19 cellular contexts compared by ENCODE assay signal in genomic region chr1:153795934-153796785, GRCh38. TPM values are rescaled to one million over a fixed set of nuclear protein-coding genes. Genes with fewer than 3 reads are reported as not detected.
A peak's percentile ranks its signal among the peaks of the same experiment; 100 is the strongest.
DNase-seq lines count a peak whose midpoint lies in the region; ATAC-seq, FAIRE-seq and TF ChIP-seq lines count a peak whose summit lies in the region.
"Had no signal": no experiment of that assay in that cellular context is flagged by ENCODE, and none has a peak within 500 bp of the region (broad histone marks: within the 10 kb centered on the region; RNA-seq: fewer than 3 reads in every experiment).

No MANE protein-coding gene starts in this region.

- TF ChIP-seq POLR2A in IMR-90 (IDR thresholded peaks at IDR 0.05; ENCODE audit: low read depth, low read length) (no peak), H1 (IDR thresholded peaks at IDR 0.05; ENCODE audit: control extremely low read depth in 1 of 2, low read depth in 2 of 2, low read length in 2 of 2) (no peak)

- H2AFZ ChIP-seq in IMR-90 (replicated peaks; ENCODE audit: low read length, poor library complexity) (no peak overlapping the region), H1 (ENCODE audit: low read length) (no peak overlapping the region), neuronal stem cell (ENCODE audit: low read length) (no peak overlapping the region)

- H3K9me3 Mint-ChIP-seq in activated CD4-positive, alpha-beta T cell treated with anti-CD3 and anti-CD28 coated beads for 36 hours (ENCODE audit: low read depth), result no peaks in the 10 kb centered on the region
- H3K9me3 Mint-ChIP-seq: activated B cell treated with CpG ODN at 0.5 μM for 24 hours; activated T-helper 2 cell treated with anti-CD3 and anti-CD28 coated beads, Interferon-gamma antibody, Interleukin-2, Interleukin-4, amounts not matched to agents 10 μg/mL and 5 μg/mL and 100 μg/mL, durations not matched to agents 14 hours and 24 hours and 36 hours; T-helper 2 cell treated with Interferon-gamma antibody and Interleukin-4, amounts not matched to agents 5 μg/mL and 100 μg/mL, for 36 hours had no signal

- H3K56ac ChIP-seq in IMR-90 (ENCODE audit: extremely low read depth, insufficient read depth, low read length), result no peak overlapping the region
- H3K56ac ChIP-seq in H1 (replicated peaks; ENCODE audit: insufficient read length, low read depth, low read length), result no peak overlapping the region

- intact Hi-C loops in activated CD4-positive, alpha-beta T cell treated with anti-CD3 and anti-CD28 coated beads for 36 hours (cut with DNase I, micrococcal nuclease), result loop anchor here (2.0 kb wide), 1 partner anchor 127 kb away; the partner anchor contains the start of gene GATAD2B (in 2 of the 2)
- intact Hi-C loops in IMR-90 (cut with micrococcal nuclease), result loop anchor here (10.0 kb wide), 1 partner anchor 129 kb away; the partner anchor contains the start of gene GATAD2B

- H3K4me2 ChIP-seq in IMR-90 (ENCODE audit: low read depth, low read length) (no peak overlapping the region), H1 (ENCODE audit: insufficient read depth in 1 of 2, low read depth in 2 of 2, low read length in 2 of 2) (no peak overlapping the region), neuronal stem cell (ENCODE audit: insufficient read depth, low read length, poor library complexity, severe bottlenecking) (no peak overlapping the region)

- H2AK5ac ChIP-seq in IMR-90 (ENCODE audit: low read depth, low read length), result peak overlapping the region; percentile 43; the same call in 1 of the 2 replicates
- H2AK5ac ChIP-seq in H1 (ENCODE audit: low read depth, low read length), result peak overlapping the region; percentile 4; the same call in 1 of the 2 replicates
- peak overlapping the region; percentile 100 for H2AK5ac ChIP-seq in neuronal stem cell (ENCODE audit: low read depth, low read length)

- H3K23ac ChIP-seq in IMR-90 (ENCODE audit: low read depth, low read length), result no peak overlapping the region
- H3K23ac ChIP-seq in H1 (ENCODE audit: insufficient read length), result no peak overlapping the region
- peak overlapping the region; percentile 83 for H3K23ac ChIP-seq in neuronal stem cell (ENCODE audit: low read depth, low read length, poor library complexity)

- H3K4me3 ChIP-seq in IMR-90 (ENCODE audit: insufficient read depth, low read depth, low read length), result no peak overlapping the region
- H3K4me3 ChIP-seq in H1 (ENCODE audit: extremely low read depth in 1 of 4, insufficient read depth in 2 of 4, low read depth in 3 of 4, low read length in 4 of 4), result no peak overlapping the region
- H3K4me3 ChIP-seq in neuronal stem cell (ENCODE audit: low read length in 2 of 2), result no peak overlapping the region
- H3K4me3 ChIP-seq: SK-N-MC, uterus had no signal

- H3K9me3 ChIP-seq in IMR-90 (ENCODE audit: control insufficient read depth, insufficient read depth, low read length) (no peaks in the 10 kb centered on the region), H1 (ENCODE audit: insufficient read depth in 2 of 2, low read depth in 1 of 2, low read length in 1 of 2) (no peaks in the 10 kb centered on the region), neuronal stem cell (replicated peaks in 1 of 2; ENCODE audit: control insufficient read depth in 2 of 2, insufficient read depth in 1 of 2, low read depth in 1 of 2, low read length in 2 of 2) (peaks cover 0 to 3% of the 10 kb centered on the region in 2 donors)
- H3K9me3 ChIP-seq: Caco-2, uterus had no signal

- H3K36me3 Mint-ChIP-seq in activated CD4-positive, alpha-beta T cell treated with anti-CD3 and anti-CD28 coated beads for 36 hours (ENCODE audit: low read depth), result no peaks in the 10 kb centered on the region

- H3K9ac ChIP-seq in IMR-90 (ENCODE audit: low read depth, low read length), result no peak overlapping the region
- no peak overlapping the region for H3K9ac ChIP-seq in H1 (replicated peaks in 1 of 4; ENCODE audit: extremely low read depth in 1 of 4, low read depth in 3 of 4, low read length in 3 of 4)
- peak overlapping the region; percentile 87 for H3K9ac ChIP-seq in neuronal stem cell (ENCODE audit: low read depth, low read length, poor library complexity)

- H2BK5ac ChIP-seq in IMR-90 (ENCODE audit: low read depth, low read length, poor library complexity, severe bottlenecking) (no peak overlapping the region), H1 (ENCODE audit: low read depth, low read length) (no peak overlapping the region), neuronal stem cell (ENCODE audit: low read length) (peak overlapping the region; percentile 26)

- H3K27ac Mint-ChIP-seq in activated CD4-positive, alpha-beta T cell treated with anti-CD3 and anti-CD28 coated beads for 36 hours, result peak overlapping the region; percentile 38
- H3K27ac Mint-ChIP-seq: activated T-helper 2 cell treated with anti-CD3 and anti-CD28 coated beads, Interferon-gamma antibody, Interleukin-2, Interleukin-4, amounts not matched to agents 10 μg/mL and 5 μg/mL and 100 μg/mL, durations not matched to agents 14 hours and 24 hours and 36 hours; T-helper 2 cell treated with Interferon-gamma antibody and Interleukin-4, amounts not matched to agents 5 μg/mL and 100 μg/mL, for 36 hours had no signal

- no peak for TF ChIP-seq CTCF in IMR-90 (conservative IDR thresholded peaks at IDR 0.05; ENCODE audit: low read depth, low read length)
- TF ChIP-seq CTCF in H1 (IDR thresholded peaks at IDR 0.05; ENCODE audit: control extremely low read depth in 1 of 3, insufficient read depth in 1 of 3, low read depth in 1 of 3, low read length in 3 of 3), result no peak

- no TSS peak for BruUV-seq in IMR-90 (replicated peaks; lab: Mats Ljungman, UMichigan)

- H3K27me3 Mint-ChIP-seq in activated CD4-positive, alpha-beta T cell treated with anti-CD3 and anti-CD28 coated beads for 36 hours, result no peaks in the 10 kb centered on the region
- H3K27me3 Mint-ChIP-seq: activated B cell treated with CpG ODN at 0.5 μM for 24 hours had no signal

- H3K4me3 Mint-ChIP-seq in activated CD4-positive, alpha-beta T cell treated with anti-CD3 and anti-CD28 coated beads for 36 hours, result no peak overlapping the region
- H3K4me3 Mint-ChIP-seq: activated B cell treated with CpG ODN at 0.5 μM for 24 hours; T-helper 2 cell treated with Interferon-gamma antibody and Interleukin-4, amounts not matched to agents 5 μg/mL and 100 μg/mL, for 36 hours had no signal

- 0 out of 2 replicates have a peak overlapping the region, but pooled peaks have one; percentile 85 for H2BK12ac ChIP-seq in H1 (ENCODE audit: low read depth, low read length)
- peak overlapping the region; percentile 85 for H2BK12ac ChIP-seq in neuronal stem cell (ENCODE audit: low read length)

- no peak for TF ChIP-seq EP300 in H1 (IDR thresholded peaks at IDR 0.05; ENCODE audit: borderline replicate concordance in 1 of 2, low read depth in 2 of 2, low read length in 2 of 2)

- no peak for DNase-seq in activated CD4-positive, alpha-beta T cell treated with anti-CD3 and anti-CD28 coated beads for 36 hours
- no peak for DNase-seq in activated CD4-positive, alpha-beta T cell treated with anti-CD3 and anti-CD28 coated beads for 48 hours
- DNase-seq in IMR-90 (no peak), H1 (ENCODE audit: low read depth in 1 of 2, low spot score in 2 of 2) (no peak), neuronal stem cell (ENCODE audit: low spot score) (no peak), HTR-8/SVneo (ENCODE audit: insufficient read length, low spot score) (no peak)
- DNase-seq: 8988T; activated B cell treated with CpG ODN at 0.5 μM for 24 hours; Caco-2; central memory CD4-positive, alpha-beta T cell; NCI-H1105 treated with DMSO at 0.1 percent for 48 hours; NCI-H510A; stimulated activated CD4-positive, alpha-beta T cell treated with anti-CD3 and anti-CD28 coated beads, Interleukin-4, amount 100 ng/mL, for 1 hour; uterus had no signal

- 83% methylated on average over 4 of the region's 9 CpGs; no CpG with 5 or more reads in 1 of the 2 experiments for WGBS in IMR-90 (ENCODE audit: extremely low coverage in 2 of 2, insufficient read length in 1 of 2), 2 experiments
- whole genome bisulfite sequencing in H1 (ENCODE audit: extremely low coverage in 1 of 2, insufficient coverage in 1 of 2, insufficient read length in 1 of 2, insufficient replicate concordance in 2 of 2, low coverage in 1 of 2, low lambda C conversion rate in 2 of 2, missing lambda C conversion rate in 1 of 2), 2 experiments, result 83% methylated on average over 9 of the region's 9 CpGs; no CpG with 5 or more reads in 1 of the 2 experiments
- no CpG with 5 or more reads among the region's 9 CpGs for WGBS in neuronal stem cell (ENCODE audit: extremely low coverage in 2 of 2, insufficient read length in 2 of 2, insufficient replicate concordance in 1 of 2), 2 donors

- H2AK9ac ChIP-seq in IMR-90 (replicated peaks; ENCODE audit: low read depth, low read length, poor library complexity), result no peak overlapping the region

- no peaks in the 10 kb centered on the region for H3K79me2 ChIP-seq in H1 (ENCODE audit: control insufficient read depth in 1 of 2, insufficient read depth in 2 of 2, low read length in 2 of 2)

- no peaks in the 10 kb centered on the region for H4K20me1 ChIP-seq in IMR-90 (ENCODE audit: insufficient read depth, low read length)
- H4K20me1 ChIP-seq in H1 (replicated peaks in 1 of 2; ENCODE audit: control insufficient read depth in 1 of 2, insufficient read depth in 2 of 2, low read length in 2 of 2), result peaks cover 0 to 4% of the 10 kb centered on the region in 2 experiments

- POLR2A ChIA-PET in activated CD4-positive, alpha-beta T cell treated with anti-CD3 and anti-CD28 coated beads for 36 hours (lab: Charles Lee), result no interaction called here
- POLR2A ChIA-PET in IMR-90 (lab: Charles Lee; ENCODE audit: unreplicated experiment) (no interaction called here), H1 (lab: Charles Lee; ENCODE audit: partially characterized antibody) (interaction anchor here (0.7 to 15.1 kb wide), 6 partner anchors 10 to 197 kb away, joined by 3 to 153 read pairs (median 3); partner anchors contain the start of genes CREB3L4, DENND4B, RPS27 and SLC27A3)

- dilution Hi-C loops in IMR-90 (cut with HindIII; ENCODE audit: low sequenced_read_pairs, unreplicated experiment), result no loop called here

- H3K4me1 ChIP-seq in IMR-90 (ENCODE audit: control insufficient read depth, insufficient read depth, low read length) (peaks cover 3% of the 10 kb centered on the region), H1 (replicated peaks in 1 of 4; ENCODE audit: control insufficient read depth in 3 of 4, insufficient read depth in 4 of 4, low read length in 3 of 4) (peaks cover 6 to 32% (median 22%) of the 10 kb centered on the region in 4 experiments), neuronal stem cell (ENCODE audit: control insufficient read depth in 2 of 2, insufficient read depth in 1 of 2, low read depth in 1 of 2, low read length in 2 of 2) (peaks cover 36 to 48% of the 10 kb centered on the region in 2 donors)
- H3K4me1 ChIP-seq: Caco-2, uterus had no signal

- TF ChIP-seq RAD21 in IMR-90 (IDR thresholded peaks at IDR 0.05; ENCODE audit: low read length) (no peak), H1 (IDR thresholded peaks at IDR 0.05 in 1 of 2, conservative IDR thresholded peaks at IDR 0.05 in 1 of 2; ENCODE audit: low read depth in 2 of 2, low read length in 2 of 2) (no peak)

- no peak overlapping the region for H2BK20ac ChIP-seq in IMR-90 (ENCODE audit: low read depth, low read length)
- peak overlapping the region; percentile 89; the same call in 1 of the 2 replicates for H2BK20ac ChIP-seq in H1 (ENCODE audit: low read length)

- in situ Hi-C loops in IMR-90 (cut with MboI; ENCODE audit: low sequenced_read_pairs), result loop anchor here (5.0 kb wide), 1 partner anchor 151 kb away; the partner anchor contains the start of gene DENND4B

- H3K36me3 ChIP-seq in IMR-90 (ENCODE audit: control insufficient read depth, insufficient read depth, low read length), result no peaks in the 10 kb centered on the region
- H3K36me3 ChIP-seq in H1 (ENCODE audit: control insufficient read depth in 2 of 4, insufficient read depth in 4 of 4, low read length in 3 of 4), result no peaks in the 10 kb centered on the region; a peak in 1 of 8 replicates
- peaks cover 6 to 46% of the 10 kb centered on the region in 2 donors for H3K36me3 ChIP-seq in neuronal stem cell (replicated peaks in 1 of 2; ENCODE audit: control insufficient read depth in 2 of 2, insufficient read depth in 2 of 2, low read length in 2 of 2)
- H3K36me3 ChIP-seq: uterus had no signal

- H4K8ac ChIP-seq in IMR-90 (ENCODE audit: low read depth in 2 of 2, low read length in 2 of 2), result no peak overlapping the region
- H4K8ac ChIP-seq in H1 (ENCODE audit: extremely low read depth, insufficient read depth, low read length), result no peak overlapping the region; the same call in 1 of the 2 replicates
- H4K8ac ChIP-seq in neuronal stem cell (ENCODE audit: low read depth, low read length), result no peak overlapping the region

- H3K27me3 ChIP-seq in IMR-90 (ENCODE audit: control insufficient read depth, insufficient read depth, low read length) (no peaks in the 10 kb centered on the region), H1 (replicated peaks in 1 of 4; ENCODE audit: control insufficient read depth in 3 of 4, extremely low read depth in 1 of 4, insufficient read depth in 3 of 4, low read length in 3 of 4) (no peaks in the 10 kb centered on the region), neuronal stem cell (ENCODE audit: control insufficient read depth in 3 of 3, insufficient read depth in 3 of 3, low read depth in 1 of 3, low read length in 3 of 3) (peaks cover 0 to 5% (median 0%) of the 10 kb centered on the region in 3 experiments)
- H3K27me3 ChIP-seq: uterus had no signal

- H3K14ac ChIP-seq in IMR-90 (replicated peaks; ENCODE audit: low read depth, low read length) (no peak overlapping the region), H1 (ENCODE audit: insufficient read length) (no peak overlapping the region), neuronal stem cell (ENCODE audit: low read length) (no peak overlapping the region)

- H3K18ac ChIP-seq in IMR-90 (ENCODE audit: low read depth, low read length) (no peak overlapping the region), H1 (ENCODE audit: extremely low read depth, low read length) (no peak overlapping the region), neuronal stem cell (ENCODE audit: low read length) (peak overlapping the region; percentile 33)

- H3K23me2 ChIP-seq in H1 (ENCODE audit: low read depth, low read length), result no peaks in the 10 kb centered on the region; the same call in 1 of the 2 replicates

- H2BK120ac ChIP-seq in IMR-90 (ENCODE audit: low read depth, low read length), result no peak overlapping the region
- no peak overlapping the region for H2BK120ac ChIP-seq in H1 (replicated peaks; ENCODE audit: low read depth, low read length)
- H2BK120ac ChIP-seq in neuronal stem cell (ENCODE audit: low read depth, low read length), result no peak overlapping the region

- 0 out of 4 replicates have a peak, but pooled peaks cover 0 to 3% of the 10 kb centered on the region in 2 experiments for H3K79me1 ChIP-seq in IMR-90 (ENCODE audit: low read depth in 1 of 2, low read length in 2 of 2)
- H3K79me1 ChIP-seq in H1 (ENCODE audit: low read depth, low read length), result no peaks in the 10 kb centered on the region
- no peaks in the 10 kb centered on the region for H3K79me1 ChIP-seq in neuronal stem cell (ENCODE audit: low read depth, low read length)

- H3K9me1 ChIP-seq in IMR-90 (ENCODE audit: insufficient read depth, low read length), result peaks cover 5% of the 10 kb centered on the region

- H3K4ac ChIP-seq in IMR-90 (ENCODE audit: low read depth, low read length) (no peak overlapping the region), H1 (replicated peaks; ENCODE audit: insufficient read length, low read depth, low read length) (no peak overlapping the region), neuronal stem cell (ENCODE audit: low read length) (peak overlapping the region; percentile 58)

- ATAC-seq in activated CD4-positive, alpha-beta T cell treated with anti-CD3 and anti-CD28 coated beads for 36 hours, result no peak
- ATAC-seq in IMR-90 (ENCODE audit: low read depth) (no peak), GM21367 (IDR thresholded peaks at IDR 0.05; ENCODE audit: unreplicated experiment) (no peak), HG03159 (IDR thresholded peaks at IDR 0.05; ENCODE audit: unreplicated experiment) (no peak)

- peaks cover 7% of the 10 kb centered on the region for H3K4me1 Mint-ChIP-seq in activated CD4-positive, alpha-beta T cell treated with anti-CD3 and anti-CD28 coated beads for 36 hours

- H4K5ac ChIP-seq in IMR-90 (ENCODE audit: low read depth, low read length) (no peak overlapping the region), H1 (ENCODE audit: insufficient read length, low read depth, low read length) (no peak overlapping the region)

- no peak for FAIRE-seq in H1 (lab: Jason Lieb, UNC)
- no peak for FAIRE-seq in HTR-8/SVneo (lab: Jason Lieb, UNC)

- H3K27ac ChIP-seq in IMR-90 (ENCODE audit: insufficient read depth, low read length) (no peak overlapping the region), H1 (ENCODE audit: low read depth, low read length) (no peak overlapping the region), neuronal stem cell (replicated peaks; ENCODE audit: low read length) (no peak overlapping the region)
- H3K27ac ChIP-seq: SK-N-MC, uterus had no signal

- CTCF ChIA-PET in activated CD4-positive, alpha-beta T cell treated with anti-CD3 and anti-CD28 coated beads for 36 hours (lab: Charles Lee), result interaction anchor here (0.6 to 3.5 kb wide), 16 partner anchors 10 to 366 kb away, joined by 3 to 44 read pairs (median 4); partner anchors contain the start of genes DENND4B, JTB and RAB13
- CTCF ChIA-PET in IMR-90 (lab: Yijun Ruan, JAX), result interaction anchor here (0.5 to 0.7 kb wide), 4 partner anchors 10 to 331 kb away, joined by 3 to 4 read pairs (median 3); partner anchors contain the start of gene CREB3L4
- CTCF ChIA-PET in H1 (lab: Charles Lee; ENCODE audit: partially characterized antibody), result interaction anchor here (0.6 to 2.9 kb wide), 29 partner anchors 11 to 280 kb away, joined by 3 to 19 read pairs (median 5); partner anchors contain the start of genes CREB3L4, DENND4B, JTB and RAB13

- H4K91ac ChIP-seq in IMR-90 (ENCODE audit: insufficient read depth, low read depth, low read length), result no peak overlapping the region
- H4K91ac ChIP-seq in H1 (replicated peaks; ENCODE audit: insufficient read length, low read length), result no peak overlapping the region
- H4K91ac ChIP-seq in neuronal stem cell (ENCODE audit: low read depth, low read length, poor library complexity), result no peak overlapping the region

- H2BK15ac ChIP-seq in IMR-90 (ENCODE audit: low read depth, low read length) (no peak overlapping the region), H1 (ENCODE audit: low read length) (no peak overlapping the region), neuronal stem cell (ENCODE audit: low read length) (peak overlapping the region; percentile 68)

RNA-seq across cellular contexts. Expression of gene SLC27A3, which starts 21.0 kb away (rescaled TPM):
- total RNA-seq in activated CD4-positive, alpha-beta T cell treated with anti-CD3 and anti-CD28 coated beads for 36 hours, result 1 to 10 TPM; 5.9 to 9.3 TPM
- 1.9 and 3.2 TPM in 2 replicates for total RNA-seq in IMR-90 (2012; rRNA removed)
- polyA plus RNA-seq in IMR-90 (2012; rRNA removed) (9.3 and 9.6 TPM in 2 replicates), H1 (2011; rRNA removed) (40.1 and 51.2 TPM in 2 replicates)
- polyA plus RNA-seq in IMR-90 (2012; cell fraction: cytosol; rRNA removed), result 5.9 and 6.6 TPM in 2 replicates
- 30.7 and 38.8 TPM in 2 replicates for polyA plus RNA-seq in IMR-90 (2012; cell fraction: nucleus; rRNA removed; ENCODE audit: low replicate concordance)
- total RNA-seq in H1 (2021; fragmentation: NEBNext Ultra II Directional; extraction: Animal tissue kit (Norgen Biotek cat#: 25700)), result 29.4 and 39.1 TPM in 2 replicates
- 44.7 TPM for polyA plus RNA-seq in H1 (2011; cell fraction: cytosol; rRNA removed)
- 133 TPM for polyA plus RNA-seq in H1 (2011; cell fraction: nucleus; rRNA removed)
- polyA plus RNA-seq in H1 (2012, experiment 1 of 2), result 42.0 to 62.3 TPM (median 55.1 TPM) in 4 replicates
- 50.1 TPM for polyA plus RNA-seq in H1 (2012, experiment 2 of 2)
- 44.3 TPM for polyA plus RNA-seq in H1 (2013, experiment 1 of 2)
- polyA plus RNA-seq in H1 (2013, experiment 2 of 2), result 41.0 TPM
- 56.9 and 65.2 TPM in 2 replicates for polyA minus RNA-seq in H1 (2011; rRNA and poly(A)+ RNA removed)
- 30.4 TPM for polyA minus RNA-seq in H1 (2011; cell fraction: cytosol; rRNA and poly(A)+ RNA removed)
- polyA minus RNA-seq in H1 (2011; cell fraction: nucleus; rRNA and poly(A)+ RNA removed), result 19.4 TPM
- polyA plus RNA-seq in neuronal stem cell (2013, experiment 1 of 2), result 7.5 TPM
- polyA plus RNA-seq in neuronal stem cell (2013, experiment 2 of 2), result 7.2 TPM

Comparison
In these comparisons a context has a peak if more than half of its experiments do, and no peak if none do; other contexts are left out.
1. H2AK5ac ChIP-seq: peak in every context shown above with its lines; median percentile 100 in neuronal stem cell; 43 in IMR-90; 4 in H1.